ENCODE assay signal across 18 cellular contexts in the genomic region with DNA sequence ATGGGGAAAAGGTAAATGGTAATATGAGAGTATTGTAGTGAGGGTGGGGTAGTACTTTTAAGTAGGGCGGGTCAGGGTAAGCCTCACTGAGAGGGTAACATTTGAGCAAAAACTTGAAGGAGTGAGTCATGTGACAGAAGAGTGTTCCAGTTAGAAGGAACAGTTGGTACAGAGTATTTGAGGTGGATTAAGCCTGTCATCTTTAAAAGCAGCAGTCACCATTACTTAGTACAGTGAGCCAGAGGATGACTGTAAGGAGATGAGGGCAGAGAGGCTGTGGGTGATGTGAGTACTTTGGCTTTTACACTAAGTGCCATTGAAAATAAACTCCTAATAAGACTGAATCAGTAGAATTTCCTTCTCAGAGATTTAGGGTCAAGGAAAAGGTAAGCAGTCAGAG. TPM values are rescaled to one million over a fixed set of nuclear protein-coding genes. Genes with fewer than 3 reads are reported as not detected.
A peak's percentile ranks its signal among the peaks of the same experiment; 100 is the strongest.
DNase-seq lines count a peak whose midpoint lies in the region; ATAC-seq, FAIRE-seq and TF ChIP-seq lines count a peak whose summit lies in the region.
"Had no signal": no experiment of that assay in that cellular context is flagged by ENCODE, and none has a peak within 500 bp of the region (broad histone marks: within the 10 kb centered on the region; RNA-seq: fewer than 3 reads in every experiment).

No MANE protein-coding gene starts in this region.

- H3K4me1 Mint-ChIP-seq in nephron progenitor cell = no peaks in the 10 kb centered on the region
- H3K4me1 Mint-ChIP-seq: activated CD8-positive, alpha-beta memory T cell treated with anti-CD3 and anti-CD28 coated beads, Interleukin-2, amount 10 ng/mL, durations not matched to agents 7 days and 5 days had no signal

- TF ChIP-seq CTCF in D721Med (IDR thresholded peaks at IDR 0.05; ENCODE audit: insufficient read depth, missing control alignments) (no peak), nephron progenitor cell (IDR thresholded peaks at IDR 0.05) (no peak)

- FAIRE-seq in D721Med (lab: Jason Lieb, UNC) = peak; percentile 70

- no peak for DNase-seq in D721Med (ENCODE audit: insufficient read length, low spot score)
- DNase-seq in NCI-H524 (lab: John Stamatoyannopoulos, UW) = peak; percentile 46 to 89
- no peak for DNase-seq in nephron progenitor cell
- no peak for DNase-seq in D341Med (ENCODE audit: low spot score)
- no peak for DNase-seq in NCI-H2081 treated with DMSO at 0.1 percent for 48 hours (lab: John Stamatoyannopoulos, UW)
- DNase-seq in NCI-H446 treated with DMSO at 0.1 percent for 48 hours (lab: John Stamatoyannopoulos, UW) = no peak
- DNase-seq: activated CD4-positive, CD25-positive, alpha-beta regulatory T cell treated with anti-CD3 and anti-CD28 coated beads, Interleukin-2, amount 50 U/mL, for 72 hours; activated CD8-positive, alpha-beta memory T cell treated with anti-CD3 and anti-CD28 coated beads, Interleukin-2, amount 10 ng/mL, durations not matched to agents 7 days and 5 days; Calu3; naive thymus-derived CD4-positive, alpha-beta T cell; NCI-H1694 treated with DMSO at 0.1 percent for 48 hours; NCI-H446; SIG-M5; stimulated activated CD8-positive, alpha-beta memory T cell treated with anti-CD3 and anti-CD28 coated beads, Interleukin-4, amount 100 ng/mL, for 48 hours; T-helper 2 cell had no signal

- peaks cover 39% of the 10 kb centered on the region for H3K36me3 Mint-ChIP-seq in nephron progenitor cell (ENCODE audit: low read depth)

- H3K9me3 Mint-ChIP-seq in nephron progenitor cell = no peaks in the 10 kb centered on the region
- H3K9me3 Mint-ChIP-seq: IgD-negative memory B cell; naive thymus-derived CD4-positive, alpha-beta T cell had no signal

- H3K4me3 Mint-ChIP-seq in nephron progenitor cell = no peak overlapping the region
- H3K4me3 Mint-ChIP-seq: activated CD8-positive, alpha-beta memory T cell treated with anti-CD3 and anti-CD28 coated beads, Interleukin-2, amount 10 ng/mL, durations not matched to agents 7 days and 5 days; IgD-negative memory B cell; naive thymus-derived CD4-positive, alpha-beta T cell had no signal

- ATAC-seq in esophagus mucosa = peak; percentile 93
- no peak for ATAC-seq in activated CD4-positive, CD25-positive, alpha-beta regulatory T cell treated with anti-CD3 and anti-CD28 coated beads, Interleukin-2, amount 50 U/mL, for 24 hours
- ATAC-seq: activated CD8-positive, alpha-beta memory T cell treated with anti-CD3 and anti-CD28 coated beads, Interleukin-2, amount 10 ng/mL, durations not matched to agents 7 days and 5 days; naive thymus-derived CD4-positive, alpha-beta T cell had no signal

- H3K27ac Mint-ChIP-seq in nephron progenitor cell = peak overlapping the region; percentile 78
- H3K27ac Mint-ChIP-seq: activated CD8-positive, alpha-beta memory T cell treated with anti-CD3 and anti-CD28 coated beads, Interleukin-2, amount 10 ng/mL, durations not matched to agents 7 days and 5 days had no signal

- H3K27me3 Mint-ChIP-seq in nephron progenitor cell (ENCODE audit: low read depth, poor library complexity) = peaks cover 3% of the 10 kb centered on the region
- H3K27me3 Mint-ChIP-seq: activated CD8-positive, alpha-beta memory T cell treated with anti-CD3 and anti-CD28 coated beads, Interleukin-2, amount 10 ng/mL, durations not matched to agents 7 days and 5 days; IgD-negative memory B cell; naive thymus-derived CD4-positive, alpha-beta T cell had no signal

RNA-seq across cellular contexts. Expression of gene UBAP1, which starts 54.8 kb away (rescaled TPM):
- total RNA-seq in esophagus mucosa = 63.9 TPM

Comparison
In these comparisons a context has a peak if more than half of its experiments do, and no peak if none do; other contexts are left out.
1. DNase-seq: peak in NCI-H524 (2 of 2); none in D721Med (single experiment), nephron progenitor cell (single experiment), D341Med (single experiment), NCI-H2081 treated with DMSO at 0.1 percent for 48 hours (single experiment) and NCI-H446 treated with DMSO at 0.1 percent for 48 hours (single experiment).